In the genomic region with DNA sequence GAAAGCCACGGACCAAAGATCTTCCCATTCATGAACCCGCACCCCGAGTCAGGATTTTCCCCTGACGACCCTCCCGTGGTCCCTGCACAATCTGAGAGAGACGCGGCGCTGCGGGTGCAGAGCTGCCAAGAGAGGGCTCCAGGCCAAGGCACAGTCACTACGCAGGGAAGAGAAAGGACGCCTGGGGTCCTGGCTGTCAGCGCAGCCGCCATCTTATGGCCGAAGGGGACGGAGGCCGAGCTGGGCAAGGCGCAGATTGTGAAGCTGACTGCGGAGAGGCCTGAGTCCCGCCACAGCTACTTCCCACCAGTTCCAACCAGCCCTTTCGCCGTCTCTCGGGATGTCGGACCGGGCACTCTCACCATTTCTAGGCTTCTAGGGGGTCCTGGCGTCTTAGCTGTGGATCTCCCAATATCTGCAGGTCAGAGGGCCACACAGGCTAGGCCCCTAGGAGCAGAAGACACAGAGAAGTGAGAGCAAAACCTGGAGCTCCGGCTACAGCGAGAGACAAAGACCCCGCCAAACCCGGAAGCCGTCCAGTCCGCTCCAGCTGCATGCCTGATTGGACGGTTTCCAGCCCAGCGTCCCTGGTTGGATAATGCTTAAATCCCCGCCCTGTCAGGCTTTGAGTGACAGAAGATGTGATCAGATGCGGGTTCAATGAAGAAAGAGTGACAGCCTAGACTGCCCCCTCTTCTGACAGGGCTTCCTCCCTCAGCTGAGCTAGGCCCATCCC, we compare ENCODE assay signal across 8 cellular contexts.
DNase-seq lines count a peak whose midpoint lies in the region; ATAC-seq and TF ChIP-seq lines count a peak whose summit lies in the region.

Gene ZNF100 (minus strand): TSS at position 515 of the 736 bp plus-strand sequence. CDS start 150 bp downstream, at position 365.

- H3K9me3 ChIP-seq in iPS-15b (ENCODE audit: control insufficient read depth, insufficient read depth, low read length) = no peaks in the 10 kb centered on the region

- TF ChIP-seq CTCF in 22Rv1 (IDR thresholded peaks at IDR 0.05) (no peak), brain microvascular endothelial cell (IDR thresholded peaks at IDR 0.05; ENCODE audit: low read depth, low read length, missing control alignments) (peak; percentile 6)

- H3K4me1 ChIP-seq in iPS-15b (ENCODE audit: control insufficient read depth, insufficient read depth, low read length) = no peaks in the 10 kb centered on the region

- H3K36me3 ChIP-seq in brain microvascular endothelial cell (replicated peaks) (no peaks in the 10 kb centered on the region), iPS-15b (ENCODE audit: control insufficient read depth, insufficient read depth, low read length) (peaks cover 4% of the 10 kb centered on the region)

- H3K4me3 ChIP-seq in brain microvascular endothelial cell (ENCODE audit: low read depth, low read length) (peak within 1 kb of the TSS; percentile 90), iPS-15b (ENCODE audit: low read depth, low read length) (peak within 1 kb of the TSS; percentile 99), skeletal muscle cell (ENCODE audit: low read depth, low read length) (peak within 1 kb of the TSS; percentile 88)

- H3K27ac ChIP-seq in 22Rv1 (peak within 1 kb of the TSS; percentile 91), brain microvascular endothelial cell (peak within 1 kb of the TSS; percentile 74)

- in situ Hi-C loops in brain microvascular endothelial cell (cut with HindIII; ENCODE audit: low pct_ligation_motif_present, low sequenced_read_pairs) = no loop called here

- DNase-seq in NCI-H2107 treated with DMSO at 0.1 percent for 48 hours (lab: John Stamatoyannopoulos, UW; ENCODE audit: unreplicated experiment) (peak; percentile 74), UCSD-AML1 (lab: John Stamatoyannopoulos, UW; ENCODE audit: unreplicated experiment) (peak; percentile 83), brain microvascular endothelial cell (peak; percentile 93), skeletal muscle cell (ENCODE audit: low read depth) (peak; percentile 61)

- ATAC-seq in HG03064 (IDR thresholded peaks at IDR 0.05; ENCODE audit: low read depth, unreplicated experiment) = peak; percentile 84

- no peaks in the 10 kb centered on the region for H3K27me3 ChIP-seq in brain microvascular endothelial cell (replicated peaks)
- no peaks in the 10 kb centered on the region for H3K27me3 ChIP-seq in iPS-15b (ENCODE audit: control insufficient read depth, insufficient read depth, low read length)

- TF ChIP-seq POLR2A in GM18526 (IDR thresholded peaks at IDR 0.05; ENCODE audit: extremely low read depth, insufficient read length) = peak; percentile 70

- peak within 1 kb of the TSS; percentile 97 for H3K9ac ChIP-seq in iPS-15b (ENCODE audit: low read depth, low read length)

Comparison
In these comparisons a context has a peak if more than half of its experiments do, and no peak if none do; other contexts are left out.
1. Peak in every context shown above with its lines: DNase-seq, ATAC-seq, H3K4me3 ChIP-seq and H3K27ac ChIP-seq.